Comparison of ENCODE assay signal across 1 cellular context in the genomic region with DNA sequence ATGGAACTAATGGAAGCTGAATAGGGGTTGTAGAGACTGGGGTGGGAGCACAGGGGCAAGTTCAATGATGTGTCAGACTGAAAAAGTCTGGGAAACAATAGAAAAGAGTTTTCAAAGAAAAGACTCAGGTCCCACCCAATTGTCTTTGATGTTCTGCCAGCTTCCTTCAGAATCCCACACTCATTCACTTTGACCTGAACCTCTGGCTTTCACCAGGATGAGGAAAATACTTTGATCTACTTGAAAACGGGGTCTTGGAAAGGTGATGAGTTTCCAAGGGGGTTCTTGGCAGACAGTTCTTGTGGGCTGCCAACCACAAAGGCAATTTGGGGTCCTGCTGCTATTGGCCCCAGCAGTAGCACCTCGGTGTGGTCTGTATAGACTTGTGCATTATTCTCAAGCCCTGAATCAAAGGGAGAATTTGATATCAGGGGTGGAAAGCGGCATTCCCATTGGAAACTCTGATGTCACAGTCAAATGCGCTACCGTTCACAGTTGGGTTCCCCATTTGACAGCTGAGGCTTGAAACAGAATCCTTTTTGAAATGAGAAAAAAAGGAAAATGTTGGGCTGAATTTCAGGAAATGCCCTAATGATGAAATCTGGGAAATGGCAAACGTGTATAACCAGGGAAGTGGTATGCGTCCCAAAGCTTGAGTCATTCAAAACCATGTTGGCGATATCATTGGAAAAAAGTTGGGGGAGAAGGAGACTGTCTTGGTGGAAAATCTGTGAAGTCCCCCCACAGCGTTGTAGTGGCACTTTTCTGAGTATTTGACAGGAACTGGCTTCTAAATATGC.
TF ChIP-seq lines count a peak whose summit lies in the region.

No MANE protein-coding gene starts in this region.

TF ChIP-seq in SK-N-SH, 30 proteins besides CTCF, POLR2A, EP300 and RAD21 (continued from another document):
- no peak for TF ChIP-seq IRF3 (IDR thresholded peaks at IDR 0.05; ENCODE audit: low read depth, low read length)
- no peak for TF ChIP-seq YY1 (IDR thresholded peaks at IDR 0.05; ENCODE audit: low read depth)
- TF ChIP-seq MEF2A (IDR thresholded peaks at IDR 0.05; ENCODE audit: borderline replicate concordance, low read depth) = no peak
- TF ChIP-seq CHD2 (IDR thresholded peaks at IDR 0.05; ENCODE audit: low read length, partially characterized antibody) = no peak
- no peak for TF ChIP-seq TCF12 (IDR thresholded peaks at IDR 0.05)
- no peak for TF ChIP-seq SIN3A (IDR thresholded peaks at IDR 0.05; ENCODE audit: borderline replicate concordance, low read depth, low read length)
